Comparison of ENCODE assay signal across 25 cellular contexts in the genomic region with DNA sequence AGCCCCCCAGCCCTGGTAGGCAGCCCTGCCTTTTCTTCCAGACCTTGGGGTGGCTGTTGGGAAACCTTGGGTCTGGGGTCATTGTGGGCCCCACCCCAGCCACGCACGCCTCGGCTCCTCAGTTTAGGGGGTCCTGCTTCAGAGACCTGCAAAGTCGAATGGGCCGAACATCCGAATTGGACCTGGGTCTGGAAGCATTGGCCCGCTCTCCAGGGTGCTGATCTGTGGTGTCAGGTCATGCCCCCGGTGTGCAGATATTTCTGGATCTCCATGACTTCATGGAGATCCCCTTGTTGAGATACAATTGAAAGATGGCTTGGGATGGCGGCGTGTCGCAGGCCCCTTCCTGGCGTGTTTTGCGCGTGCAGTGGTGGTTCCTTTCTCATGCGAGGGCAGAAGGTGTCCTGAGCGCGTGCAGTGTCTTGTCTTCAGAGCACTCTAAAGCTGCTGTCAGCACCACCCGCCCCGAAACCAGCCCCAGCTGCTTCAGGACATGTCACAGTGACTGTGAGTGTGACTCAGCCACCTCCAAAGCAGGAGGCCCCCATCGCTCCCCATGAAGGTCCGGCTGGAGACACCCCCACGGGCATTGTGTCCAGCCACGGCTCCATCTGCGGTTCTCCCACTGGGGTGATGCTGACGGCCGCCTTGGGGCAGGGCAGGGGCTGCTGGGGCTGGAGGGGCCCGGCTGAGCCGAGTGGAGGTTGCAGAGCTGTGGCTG.
"Had no signal": no experiment of that assay in that cellular context is flagged by ENCODE, and none has a peak within 500 bp of the region (broad histone marks: within the 10 kb centered on the region; RNA-seq: fewer than 3 reads in every experiment).

No MANE protein-coding gene starts in this region.

- H3K27me3 ChIP-seq: breast epithelium, pancreas, right atrium auricular region, suprapubic skin, tibial nerve had no signal

- H3K9me3 Mint-ChIP-seq: activated T-helper 2 cell treated with anti-CD3 and anti-CD28 coated beads, Interferon-gamma antibody, Interleukin-2, Interleukin-4, amounts not matched to agents 10 μg/mL and 5 μg/mL and 100 μg/mL, durations not matched to agents 14 hours and 24 hours and 36 hours; central memory CD8-positive, alpha-beta T cell; mesothelial cell of epicardium; natural killer cell; stimulated activated effector memory CD8-positive, alpha-beta T cell treated with anti-CD3 and anti-CD28 coated beads, Interleukin-12 subunit alpha, Interleukin-12 subunit beta, amount 100 ng/mL, for 72 hours; stimulated activated naive CD8-positive, alpha-beta T cell treated with anti-CD3 and anti-CD28 coated beads, Interleukin-15, amount 100 ng/mL, for 72 hours had no signal

- H3K4me1 ChIP-seq: breast epithelium, pancreas, psoas muscle had no signal

- H3K36me3 Mint-ChIP-seq: activated naive CD8-positive, alpha-beta T cell had no signal

- ATAC-seq: esophagus mucosa; natural killer cell; psoas muscle; stimulated activated effector memory CD8-positive, alpha-beta T cell treated with anti-CD3 and anti-CD28 coated beads, Interleukin-12 subunit alpha, Interleukin-12 subunit beta, amount 100 ng/mL, for 72 hours; stimulated activated naive CD8-positive, alpha-beta T cell treated with anti-CD3 and anti-CD28 coated beads, Interleukin-15, amount 100 ng/mL, for 72 hours had no signal

- H3K4me3 Mint-ChIP-seq: activated naive CD8-positive, alpha-beta T cell; central memory CD8-positive, alpha-beta T cell; mesothelial cell of epicardium; natural killer cell; stimulated activated effector memory CD8-positive, alpha-beta T cell treated with anti-CD3 and anti-CD28 coated beads, Interleukin-12 subunit alpha, Interleukin-12 subunit beta, amount 100 ng/mL, for 72 hours; stimulated activated naive CD8-positive, alpha-beta T cell treated with anti-CD3 and anti-CD28 coated beads, Interleukin-15, amount 100 ng/mL, for 72 hours had no signal

- H3K36me3 ChIP-seq: breast epithelium had no signal

- H3K27ac Mint-ChIP-seq: activated naive CD8-positive, alpha-beta T cell; activated T-helper 2 cell treated with anti-CD3 and anti-CD28 coated beads, Interferon-gamma antibody, Interleukin-2, Interleukin-4, amounts not matched to agents 10 μg/mL and 5 μg/mL and 100 μg/mL, durations not matched to agents 14 hours and 24 hours and 36 hours; mesothelial cell of epicardium; natural killer cell had no signal

- H3K27ac ChIP-seq: left ventricle myocardium inferior, pancreas, psoas muscle, right atrium auricular region, suprapubic skin, tibial nerve, WERI-Rb-1 had no signal

- H3K4me3 ChIP-seq: breast epithelium, left ventricle myocardium inferior, pancreas, psoas muscle, right atrium auricular region, suprapubic skin, tibial nerve had no signal

- H3K27me3 Mint-ChIP-seq: activated naive CD8-positive, alpha-beta T cell; central memory CD8-positive, alpha-beta T cell; stimulated activated naive CD8-positive, alpha-beta T cell treated with anti-CD3 and anti-CD28 coated beads, Interleukin-15, amount 100 ng/mL, for 72 hours had no signal

- DNase-seq: activated CD4-positive, alpha-beta T cell treated with anti-CD3 and anti-CD28 coated beads, Interleukin-2, amount 50 U/mL, for 1 hour; activated CD4-positive, CD25-positive, alpha-beta regulatory T cell treated with anti-CD3 and anti-CD28 coated beads, Interleukin-2, amount 50 U/mL, for 72 hours; activated naive CD4-positive, alpha-beta T cell; activated T-cell treated with anti-CD3 and anti-CD28 coated beads, Interleukin-2, amount 50 U/mL, for 1 hour; effector memory CD4-positive, alpha-beta T cell; foreskin melanocyte; hippocampal formation; left ventricle myocardium inferior; mammary epithelial cell; natural killer cell; stimulated activated CD4-positive, alpha-beta T cell treated with anti-CD3 and anti-CD28 coated beads, Interleukin-1b, Interleukin-23, amount 100 ng/mL, for 48 hours; stimulated activated naive CD8-positive, alpha-beta T cell treated with anti-CD3 and anti-CD28 coated beads, Interleukin-15, amount 100 ng/mL, for 72 hours; WERI-Rb-1 had no signal

- H3K9me3 ChIP-seq: breast epithelium, left ventricle myocardium inferior, pancreas, psoas muscle, right atrium auricular region, suprapubic skin, tibial nerve had no signal
